Comparison of ENCODE assay signal across 8 cellular contexts in the genomic region with DNA sequence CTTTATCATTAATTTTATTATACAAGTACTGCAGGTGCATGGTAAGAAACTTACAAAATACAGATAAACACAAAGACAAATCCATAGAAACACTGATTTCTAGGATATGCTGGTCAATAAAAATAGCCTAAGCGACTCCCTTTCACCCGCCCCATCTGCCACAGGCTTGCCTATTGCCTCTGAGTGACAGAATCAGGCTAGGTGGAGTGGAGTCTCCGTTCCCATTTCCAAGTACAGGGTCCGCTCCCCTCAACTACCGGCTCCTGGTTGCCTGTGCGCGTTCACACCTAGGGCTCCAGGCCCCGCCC. TPM values are rescaled to one million over a fixed set of nuclear protein-coding genes. Genes with fewer than 3 reads are reported as not detected.
DNase-seq lines count a peak whose midpoint lies in the region; ATAC-seq and TF ChIP-seq lines count a peak whose summit lies in the region.

No MANE protein-coding gene starts in this region.

- H3K4me2 ChIP-seq in DND-41 (ENCODE audit: insufficient read depth, low read length) (peak overlapping the region; percentile 73), PC-9 (peak overlapping the region; percentile 97), parathyroid adenoma (ENCODE audit: low read length) (peak overlapping the region; percentile 66)

- ATAC-seq in DND-41 (ENCODE audit: insufficient read depth, low read depth) (no peak), GM18907 (IDR thresholded peaks at IDR 0.05; ENCODE audit: unreplicated experiment) (no peak), GM21367 (IDR thresholded peaks at IDR 0.05; ENCODE audit: unreplicated experiment) (no peak)

- H3K4me1 ChIP-seq in DND-41 (ENCODE audit: insufficient read depth, low read length) (peaks cover 23% of the 10 kb centered on the region), PC-9 (replicated peaks; ENCODE audit: insufficient read depth) (peaks cover 30% of the 10 kb centered on the region), parathyroid adenoma (peaks cover 10% of the 10 kb centered on the region)

- peaks cover 9% of the 10 kb centered on the region for H3K9me3 ChIP-seq in DND-41 (ENCODE audit: insufficient read depth, low read length, severe bottlenecking)
- H3K9me3 ChIP-seq in PC-9 (ENCODE audit: insufficient read depth, low read depth): no peaks in the 10 kb centered on the region
- H3K9me3 ChIP-seq in parathyroid adenoma (ENCODE audit: control insufficient read depth, low read length): no peaks in the 10 kb centered on the region

- H3K79me2 ChIP-seq in DND-41 (ENCODE audit: insufficient read depth, low read length) (peaks cover 23% of the 10 kb centered on the region), PC-9 (ENCODE audit: low read depth) (peaks cover 67% of the 10 kb centered on the region), parathyroid adenoma (peaks cover 19% of the 10 kb centered on the region)

- H3K36me3 ChIP-seq in DND-41 (ENCODE audit: insufficient read depth, low read length) (peaks cover 12% of the 10 kb centered on the region), PC-9 (ENCODE audit: low read depth) (peaks cover 10% of the 10 kb centered on the region; the same call in 1 of the 2 replicates), parathyroid adenoma (ENCODE audit: control insufficient read depth, insufficient read depth, low read length) (no peaks in the 10 kb centered on the region)

- H3K4me3 ChIP-seq in DND-41 (ENCODE audit: low read depth in 1 of 2, low read length in 2 of 2): peak overlapping the region; percentile 55 to 88; a peak in 3 of 4 replicates
- H3K4me3 ChIP-seq in PC-9: peak overlapping the region; percentile 85
- H3K4me3 ChIP-seq in epithelial cell of proximal tubule (ENCODE audit: low read depth, low read length): peak overlapping the region; percentile 97
- H3K4me3 ChIP-seq in parathyroid adenoma (ENCODE audit: low read depth, low read length): peak overlapping the region; percentile 93

- no TSS peak for BruUV-seq in PC-9 (replicated peaks; lab: Mats Ljungman, UMichigan)

- H3K27me3 ChIP-seq in DND-41 (ENCODE audit: insufficient read depth, low read length, poor library complexity) (no peaks in the 10 kb centered on the region), PC-9 (ENCODE audit: insufficient read depth, low read depth) (no peaks in the 10 kb centered on the region), parathyroid adenoma (ENCODE audit: control insufficient read depth, insufficient read depth, low read length) (no peaks in the 10 kb centered on the region)

- H3K9ac ChIP-seq in DND-41 (ENCODE audit: low read depth, low read length) (peak overlapping the region; percentile 84), parathyroid adenoma (peak overlapping the region; percentile 83)

- CTCF ChIA-PET in PC-9 (lab: Charles Lee): interaction anchor here (0.6 kb wide), 1 partner anchor 50 kb away, joined by 3 read pairs; no protein-coding TSS in a partner anchor

- H2AFZ ChIP-seq in DND-41 (ENCODE audit: low read depth, low read length) (peak overlapping the region; percentile 98), PC-9 (peak overlapping the region; percentile 92), parathyroid adenoma (peak overlapping the region; percentile 95)

- DNase-seq in DND-41 (no peak), PC-9 (no peak), epithelial cell of proximal tubule (ENCODE audit: low read depth) (no peak), dedifferentiated amniotic fluid mesenchymal stem cell (ENCODE audit: extremely low spot score) (no peak), DMS153 treated with DMSO at 0.1 percent for 48 hours (lab: John Stamatoyannopoulos, UW; ENCODE audit: unreplicated experiment) (no peak)

- H3F3A ChIP-seq in PC-9 (ENCODE audit: insufficient read depth, low read depth): peaks cover 21% of the 10 kb centered on the region

- intact Hi-C loops in PC-9 (cut with micrococcal nuclease; ENCODE audit: unreplicated experiment): loop anchor here (2.0 kb wide), 1 partner anchor 196 kb away; the partner anchor contains the start of gene RPS7

- POLR2A ChIA-PET in PC-9 (lab: Charles Lee; ENCODE audit: unreplicated experiment): interaction anchor here (0.6 kb wide), 1 partner anchor 72 kb away, joined by 4 read pairs; no protein-coding TSS in a partner anchor

- H4K20me1 ChIP-seq in DND-41 (ENCODE audit: insufficient read depth, low read length): no peaks in the 10 kb centered on the region
- 0 out of 2 replicates have a peak, but pooled peaks cover under 1% of the 10 kb centered on the region for H4K20me1 ChIP-seq in PC-9 (ENCODE audit: insufficient read depth)

- peak overlapping the region; percentile 87 for H3K27ac ChIP-seq in DND-41 (ENCODE audit: low read length)
- H3K27ac ChIP-seq in PC-9: peak overlapping the region; percentile 80
- peak overlapping the region; percentile 94 for H3K27ac ChIP-seq in parathyroid adenoma

- H3K9me2 ChIP-seq in PC-9 (ENCODE audit: insufficient read depth): no peaks in the 10 kb centered on the region

- no peak for TF ChIP-seq CTCF in DND-41 (IDR thresholded peaks at IDR 0.05; ENCODE audit: borderline replicate concordance, extremely low read depth, low read length, poor library complexity, severe bottlenecking)
- TF ChIP-seq CTCF in PC-9 (conservative IDR thresholded peaks at IDR 0.05): no peak
- TF ChIP-seq CTCF in epithelial cell of proximal tubule (conservative IDR thresholded peaks at IDR 0.05; ENCODE audit: low read depth, low read length): no peak
- no peak for TF ChIP-seq CTCF in parathyroid adenoma (IDR thresholded peaks at IDR 0.05)

RNA-seq across cellular contexts. Expression of gene TRAPPC12, which starts 0.2 kb away (rescaled TPM):
- total RNA-seq in PC-9 (2021) (69.3 and 77.6 TPM in 2 replicates), epithelial cell of proximal tubule (55.1 and 77.4 TPM in 2 replicates)

RNA-seq across cellular contexts. Expression of gene EIPR1, which starts 1.7 kb away (rescaled TPM):
- total RNA-seq in PC-9 (2021) (40.4 and 40.6 TPM in 2 replicates), epithelial cell of proximal tubule (43.9 and 68.4 TPM in 2 replicates)
